ENCODE assay signal across 8 cellular contexts in the genomic region with DNA sequence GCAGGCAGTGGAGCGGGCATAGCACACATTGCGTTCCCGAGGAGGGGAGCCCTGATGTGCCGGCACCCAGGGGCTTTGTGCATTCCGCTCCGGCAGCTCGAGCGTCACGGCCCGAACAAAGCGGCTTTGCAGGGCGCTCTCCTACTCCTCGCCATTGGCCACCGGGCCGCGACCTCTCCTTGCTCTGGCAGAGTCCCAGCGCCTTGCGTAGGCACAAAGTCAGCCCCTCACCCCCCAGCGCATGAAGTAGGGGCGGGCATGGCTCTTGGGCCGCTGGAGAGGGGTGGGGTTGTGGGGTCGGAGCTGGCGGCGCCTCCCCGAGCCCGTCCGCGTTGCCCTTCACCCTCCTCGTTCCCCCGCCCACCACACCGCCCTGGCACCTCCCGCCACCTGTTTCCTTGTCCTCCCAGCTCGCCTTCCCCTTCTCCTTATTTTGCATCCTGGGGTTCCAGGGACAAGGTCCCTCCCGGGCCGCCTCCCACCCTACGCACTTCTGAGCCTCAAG. TPM values are rescaled to one million over a fixed set of nuclear protein-coding genes. Genes with fewer than 3 reads are reported as not detected.
DNase-seq lines count a peak whose midpoint lies in the region; ATAC-seq and TF ChIP-seq lines count a peak whose summit lies in the region.

No MANE protein-coding gene starts in this region.

- intact Hi-C loops in activated CD8-positive, alpha-beta T cell treated with anti-CD3 and anti-CD28 coated beads for 36 hours (cut with micrococcal nuclease): no loop called here

- H3K27ac Mint-ChIP-seq in activated CD8-positive, alpha-beta T cell treated with anti-CD3 and anti-CD28 coated beads for 36 hours: peak overlapping the region; percentile 55
- H3K27ac Mint-ChIP-seq in endodermal cell (no peak overlapping the region), mesothelial cell of epicardium (no peak overlapping the region)
- H3K27ac Mint-ChIP-seq in stimulated activated naive CD8-positive, alpha-beta T cell treated with anti-CD3 and anti-CD28 coated beads, Interleukin-15, amount 100 ng/mL, for 72 hours: peak overlapping the region in 1 of 2 donors; percentile 42

- peaks cover 3% of the 10 kb centered on the region for H3K4me1 ChIP-seq in endodermal cell (ENCODE audit: control insufficient read depth, insufficient read depth, low read length)

- TF ChIP-seq CTCF in activated CD8-positive, alpha-beta T cell treated with anti-CD3 and anti-CD28 coated beads for 36 hours (IDR thresholded peaks at IDR 0.05): no peak
- TF ChIP-seq CTCF in endodermal cell (conservative IDR thresholded peaks at IDR 0.05) (no peak), mesothelial cell of epicardium (IDR thresholded peaks at IDR 0.05; ENCODE audit: unreplicated experiment) (no peak)

- H3K27me3 ChIP-seq in endodermal cell (ENCODE audit: control insufficient read depth, insufficient read depth, low read length, poor library complexity, severe bottlenecking): peaks cover 57% of the 10 kb centered on the region

- CTCF ChIA-PET in activated CD8-positive, alpha-beta T cell treated with anti-CD3 and anti-CD28 coated beads for 36 hours (lab: Charles Lee): interaction anchor here (0.7 to 1.3 kb wide), 2 partner anchors 32 to 143 kb away, joined by 4 read pairs; no protein-coding TSS in a partner anchor

- peaks cover 13% of the 10 kb centered on the region for H3K4me1 Mint-ChIP-seq in activated CD8-positive, alpha-beta T cell treated with anti-CD3 and anti-CD28 coated beads for 36 hours (ENCODE audit: low read depth)
- peaks cover 8% of the 10 kb centered on the region for H3K4me1 Mint-ChIP-seq in endodermal cell
- H3K4me1 Mint-ChIP-seq in mesothelial cell of epicardium: peaks cover 10% of the 10 kb centered on the region
- peaks cover 27% of the 10 kb centered on the region for H3K4me1 Mint-ChIP-seq in stimulated activated naive CD8-positive, alpha-beta T cell treated with anti-CD3 and anti-CD28 coated beads, Interleukin-15, amount 100 ng/mL, for 72 hours

- H3K9ac ChIP-seq in endodermal cell (ENCODE audit: extremely low read depth, low read length, poor library complexity, severe bottlenecking): no peak overlapping the region

- H3K27ac ChIP-seq in endodermal cell (ENCODE audit: low read depth, low read length): no peak overlapping the region

- 7 to 9% methylated on average over 18 to 36 of the region's 36 CpGs for WGBS in endodermal cell (ENCODE audit: insufficient coverage in 1 of 2, insufficient read length in 1 of 2), 2 experiments

- no peaks in the 10 kb centered on the region for H3K9me3 Mint-ChIP-seq in activated CD8-positive, alpha-beta T cell treated with anti-CD3 and anti-CD28 coated beads for 36 hours
- no peaks in the 10 kb centered on the region for H3K9me3 Mint-ChIP-seq in endodermal cell
- no peaks in the 10 kb centered on the region for H3K9me3 Mint-ChIP-seq in mesothelial cell of epicardium
- no peaks in the 10 kb centered on the region for H3K9me3 Mint-ChIP-seq in stimulated activated naive CD8-positive, alpha-beta T cell treated with anti-CD3 and anti-CD28 coated beads, Interleukin-15, amount 100 ng/mL, for 72 hours

- POLR2A ChIA-PET in activated CD8-positive, alpha-beta T cell treated with anti-CD3 and anti-CD28 coated beads for 36 hours (lab: Charles Lee): interaction anchor here (0.6 to 1.4 kb wide), 5 partner anchors 79 to 968 kb away, joined by 3 to 4 read pairs (median 3); a partner anchor contains a TSS

- peak overlapping the region; percentile 70 for H3K4me3 Mint-ChIP-seq in activated CD8-positive, alpha-beta T cell treated with anti-CD3 and anti-CD28 coated beads for 36 hours
- H3K4me3 Mint-ChIP-seq in endodermal cell (peak overlapping the region; percentile 64), mesothelial cell of epicardium (peak overlapping the region; percentile 60)
- H3K4me3 Mint-ChIP-seq in stimulated activated naive CD8-positive, alpha-beta T cell treated with anti-CD3 and anti-CD28 coated beads, Interleukin-15, amount 100 ng/mL, for 72 hours: peak overlapping the region; percentile 89 to 91

- H3K36me3 Mint-ChIP-seq in activated CD8-positive, alpha-beta T cell treated with anti-CD3 and anti-CD28 coated beads for 36 hours (ENCODE audit: low read depth): peaks cover 8% of the 10 kb centered on the region
- peaks cover 11% of the 10 kb centered on the region for H3K36me3 Mint-ChIP-seq in endodermal cell (ENCODE audit: low read depth)
- H3K36me3 Mint-ChIP-seq in mesothelial cell of epicardium: peaks cover 3% of the 10 kb centered on the region

- DNase-seq in DMS153 (lab: John Stamatoyannopoulos, UW): peak; percentile 42
- peak; percentile 29 to 47 for DNase-seq in Kasumi-1 (lab: John Stamatoyannopoulos, UW)
- DNase-seq in activated CD8-positive, alpha-beta T cell treated with anti-CD3 and anti-CD28 coated beads for 36 hours: peak; percentile 38
- peak; percentile 83 for DNase-seq in endodermal cell
- DNase-seq in mesothelial cell of epicardium (ENCODE audit: low spot score in 2 of 2, unreplicated experiment in 2 of 2): no peak
- DNase-seq in stimulated activated naive CD8-positive, alpha-beta T cell treated with anti-CD3 and anti-CD28 coated beads, Interleukin-15, amount 100 ng/mL, for 72 hours: peak; percentile 34 to 35

- no peaks in the 10 kb centered on the region for H3K9me3 ChIP-seq in endodermal cell (ENCODE audit: control insufficient read depth, low read length)

- no peaks in the 10 kb centered on the region for H3K36me3 ChIP-seq in endodermal cell (ENCODE audit: control insufficient read depth, insufficient read depth, low read length)

- H3K4me3 ChIP-seq in endodermal cell (ENCODE audit: low read length): peak overlapping the region; percentile 78

- ATAC-seq in activated CD8-positive, alpha-beta T cell treated with anti-CD3 and anti-CD28 coated beads for 36 hours: peak; percentile 6
- ATAC-seq in stimulated activated naive CD8-positive, alpha-beta T cell treated with anti-CD3 and anti-CD28 coated beads, Interleukin-15, amount 100 ng/mL, for 72 hours: peak; percentile 16
- no peak for ATAC-seq in HG02852 (IDR thresholded peaks at IDR 0.05; ENCODE audit: unreplicated experiment)
- ATAC-seq in HG03025 (IDR thresholded peaks at IDR 0.05; ENCODE audit: low FRiP score, unreplicated experiment): no peak

- H3K27me3 Mint-ChIP-seq in activated CD8-positive, alpha-beta T cell treated with anti-CD3 and anti-CD28 coated beads for 36 hours: peaks cover 7% of the 10 kb centered on the region
- H3K27me3 Mint-ChIP-seq in endodermal cell (ENCODE audit: insufficient read depth) (peaks cover 58% of the 10 kb centered on the region), mesothelial cell of epicardium (ENCODE audit: low read depth) (peaks cover 45% of the 10 kb centered on the region)
- H3K27me3 Mint-ChIP-seq in stimulated activated naive CD8-positive, alpha-beta T cell treated with anti-CD3 and anti-CD28 coated beads, Interleukin-15, amount 100 ng/mL, for 72 hours: peaks cover 28% of the 10 kb centered on the region

RNA-seq across cellular contexts. Expression of a gene that starts 0.8 kb away (rescaled TPM):
- total RNA-seq in activated CD8-positive, alpha-beta T cell treated with anti-CD3 and anti-CD28 coated beads for 36 hours: 10 to 100 TPM in 1 of 2 experiments, 1 to 10 TPM in 1; 9.1 to 11.8 TPM
- total RNA-seq in endodermal cell (10 to 100 TPM; 15.4 to 18.6 TPM), mesothelial cell of epicardium (12.0 to 15.1 TPM (median 13.0 TPM) in 3 replicates)
- 5.9 TPM for polyA plus RNA-seq in endodermal cell (2013, experiment 1 of 2)
- 5.1 TPM for polyA plus RNA-seq in endodermal cell (2013, experiment 2 of 2)

Comparison
In these comparisons a context has a peak if more than half of its experiments do, and no peak if none do; other contexts are left out.
1. DNase-seq: peak in DMS153 (single experiment), Kasumi-1 (2 of 2), activated CD8-positive, alpha-beta T cell treated with anti-CD3 and anti-CD28 coated beads for 36 hours (single experiment), endodermal cell (single experiment) and stimulated activated naive CD8-positive, alpha-beta T cell treated with anti-CD3 and anti-CD28 coated beads, Interleukin-15, amount 100 ng/mL, for 72 hours (2 of 2); none in mesothelial cell of epicardium (0 of 2).
2. ATAC-seq: peak in activated CD8-positive, alpha-beta T cell treated with anti-CD3 and anti-CD28 coated beads for 36 hours (single experiment) and stimulated activated naive CD8-positive, alpha-beta T cell treated with anti-CD3 and anti-CD28 coated beads, Interleukin-15, amount 100 ng/mL, for 72 hours (single experiment); none in HG02852 (single experiment) and HG03025 (single experiment).
3. Peak in every context shown above with its lines, with median percentiles within 50 percentile points of each other: H3K4me3 Mint-ChIP-seq.